Comparison of ENCODE assay signal across 19 cellular contexts in genomic region chr1:218217040-218217439, GRCh38.
DNase-seq lines count a peak whose midpoint lies in the region; ATAC-seq and TF ChIP-seq lines count a peak whose summit lies in the region.
"Had no signal": no experiment of that assay in that cellular context is flagged by ENCODE, and none has a peak within 500 bp of the region (broad histone marks: within the 10 kb centered on the region; RNA-seq: fewer than 3 reads in every experiment).

No MANE protein-coding gene starts in this region.

- intact Hi-C loops in PC-3 (cut with micrococcal nuclease), result no loop called here

- H3K27me3 Mint-ChIP-seq in neural progenitor cell (ENCODE audit: insufficient read depth, low read depth), result peaks cover 3% of the 10 kb centered on the region

- peaks cover 2% of the 10 kb centered on the region for H3K4me1 Mint-ChIP-seq in neural progenitor cell
- H3K4me1 Mint-ChIP-seq: B cell; CD4-positive, alpha-beta memory T cell; T-helper 17 cell had no signal

- H3K36me3 Mint-ChIP-seq in neural progenitor cell, result no peaks in the 10 kb centered on the region
- H3K36me3 Mint-ChIP-seq: CD4-positive, alpha-beta memory T cell had no signal

- H3K79me2 ChIP-seq in PC-3 (ENCODE audit: low read length) (no peaks in the 10 kb centered on the region), neural progenitor cell (ENCODE audit: low read depth) (no peaks in the 10 kb centered on the region)

- H3K9ac ChIP-seq in PC-3 (ENCODE audit: low read length), result no peak overlapping the region
- H3K9ac ChIP-seq in neural progenitor cell, result no peak overlapping the region
- H3K9ac ChIP-seq: GM23248 had no signal

- no peak overlapping the region for H3K27ac ChIP-seq in PC-3 (ENCODE audit: low read length)
- no peak overlapping the region for H3K27ac ChIP-seq in neural progenitor cell
- H3K27ac ChIP-seq: GM23248 had no signal

- H3K9me3 Mint-ChIP-seq in neural progenitor cell, result no peaks in the 10 kb centered on the region

- no peaks in the 10 kb centered on the region for H3K9me2 ChIP-seq in PC-3 (replicated peaks; ENCODE audit: low read length)

- 0 out of 2 replicates have a peak overlapping the region, but pooled peaks have one; percentile 1 for H2AFZ ChIP-seq in PC-3 (ENCODE audit: low read length)
- H2AFZ ChIP-seq in neural progenitor cell (replicated peaks), result no peak overlapping the region
- H2AFZ ChIP-seq: GM23248 had no signal

- BruUV-seq in PC-3 (replicated peaks; lab: Mats Ljungman, UMichigan), result no TSS peak

- no peaks in the 10 kb centered on the region for H3K36me3 ChIP-seq in PC-3 (ENCODE audit: low read depth, low read length)
- no peaks in the 10 kb centered on the region for H3K36me3 ChIP-seq in neural progenitor cell

- no peaks in the 10 kb centered on the region for H3K27me3 ChIP-seq in PC-3 (ENCODE audit: low read length)
- H3K27me3 ChIP-seq in neural progenitor cell, result no peaks in the 10 kb centered on the region

- no peak overlapping the region for H3K4me3 Mint-ChIP-seq in neural progenitor cell
- H3K4me3 Mint-ChIP-seq: B cell; CD4-positive, alpha-beta memory T cell; T-helper 17 cell had no signal

- DNase-seq in PC-3 (no peak), neural progenitor cell (ENCODE audit: low spot score) (no peak), NAMALWA (ENCODE audit: low spot score) (no peak), NCI-H2171 treated with DMSO at 0.1 percent for 48 hours (lab: John Stamatoyannopoulos, UW) (no peak)
- DNase-seq in activated effector memory CD4-positive, alpha-beta T cell treated with Interleukin-2 at 50 U/mL for 16 hours, result no peak
- DNase-seq: CD4-positive, alpha-beta memory T cell; DMS79; GM23248; KBM-7; NCI-H1105; NCI-H187; NCI-H2171; NCI-H510A treated with DMSO at 0.1 percent for 48 hours; SHP77; T-helper 17 cell had no signal

- H3F3A ChIP-seq in PC-3 (ENCODE audit: low read length, unreplicated experiment) (no peaks in the 10 kb centered on the region), neural progenitor cell (ENCODE audit: low read depth) (no peaks in the 10 kb centered on the region)

- ATAC-seq in GM19438 (IDR thresholded peaks at IDR 0.05; ENCODE audit: low read depth, unreplicated experiment) (peak; percentile 70), HG03025 (IDR thresholded peaks at IDR 0.05; ENCODE audit: low FRiP score, unreplicated experiment) (peak; percentile 69), PC-3 (no peak)
- ATAC-seq: Panc1, T-helper 17 cell had no signal

- POLR2A ChIA-PET in PC-3 (lab: Charles Lee; ENCODE audit: unreplicated experiment), result no interaction called here

- H3K4me2 ChIP-seq in PC-3 (ENCODE audit: low read length), result no peak overlapping the region
- peak overlapping the region; percentile 19 for H3K4me2 ChIP-seq in neural progenitor cell

- H3K9me3 ChIP-seq in PC-3 (ENCODE audit: low read length), result no peaks in the 10 kb centered on the region
- no peaks in the 10 kb centered on the region for H3K9me3 ChIP-seq in neural progenitor cell (ENCODE audit: low read depth)

- no peak for TF ChIP-seq CTCF in PC-3 (conservative IDR thresholded peaks at IDR 0.05; ENCODE audit: low read depth, low read length)
- TF ChIP-seq CTCF in neural progenitor cell (IDR thresholded peaks at IDR 0.05), result no peak

- CTCF ChIA-PET in PC-3 (lab: Charles Lee), result no interaction called here

- H4K20me1 ChIP-seq in PC-3 (ENCODE audit: low read length), result no peaks in the 10 kb centered on the region
- H4K20me1 ChIP-seq in neural progenitor cell (ENCODE audit: low read depth), result no peaks in the 10 kb centered on the region

- H3K4me3 ChIP-seq in PC-3 (ENCODE audit: low read length) (no peak overlapping the region), neural progenitor cell (no peak overlapping the region)
- H3K4me3 ChIP-seq: GM23248 had no signal

- H3K4me1 ChIP-seq in PC-3 (ENCODE audit: insufficient read depth, low read length) (no peaks in the 10 kb centered on the region), neural progenitor cell (peaks cover 13% of the 10 kb centered on the region)

- H3K27ac Mint-ChIP-seq in neural progenitor cell, result no peak overlapping the region
- H3K27ac Mint-ChIP-seq: B cell; CD4-positive, alpha-beta memory T cell; T-helper 17 cell had no signal
